In genomic region chr3:39941941-39942340, GRCh38 we compare ENCODE assay signal across 27 cellular contexts.
DNase-seq lines count a peak whose midpoint lies in the region; FAIRE-seq and TF ChIP-seq lines count a peak whose summit lies in the region.
"Had no signal": no experiment of that assay in that cellular context is flagged by ENCODE, and none has a peak within 500 bp of the region (broad histone marks: within the 10 kb centered on the region; RNA-seq: fewer than 3 reads in every experiment).

No MANE protein-coding gene starts in this region.

- dilution Hi-C loops in endothelial cell of umbilical vein (cut with MboI; ENCODE audit: extremely low pct_ligation_motif_present, low sequenced_read_pairs) = no loop called here

- intact Hi-C loops in endothelial cell of umbilical vein (cut with micrococcal nuclease) = no loop called here
- intact Hi-C loops in sigmoid colon (cut with DNase I) = no loop called here

- no peaks in the 10 kb centered on the region for H3K79me2 ChIP-seq in endothelial cell of umbilical vein (ENCODE audit: control insufficient read depth, insufficient read depth, low read length)

- no peaks in the 10 kb centered on the region for H3K9me1 ChIP-seq in endothelial cell of umbilical vein (replicated peaks; ENCODE audit: control insufficient read depth, extremely low read depth, insufficient read depth, low read length)

- H3K36me3 ChIP-seq in endothelial cell of umbilical vein (ENCODE audit: control insufficient read depth in 2 of 2, extremely low read depth in 1 of 2, insufficient read depth in 2 of 2, low read length in 2 of 2) = peaks cover 0 to 3% of the 10 kb centered on the region in 2 experiments
- H3K36me3 ChIP-seq in sigmoid colon = no peaks in the 10 kb centered on the region
- H3K36me3 ChIP-seq: adrenal gland, heart left ventricle, thyroid gland had no signal

- peak overlapping the region; percentile 27 for H2AFZ ChIP-seq in endothelial cell of umbilical vein (ENCODE audit: low read depth, low read length)

- H3K4me1 ChIP-seq in endothelial cell of umbilical vein (ENCODE audit: control insufficient read depth, extremely low read depth, insufficient read depth, low read length) (peaks cover 5% of the 10 kb centered on the region), sigmoid colon (peaks cover 0 to 17% (median 7%) of the 10 kb centered on the region in 4 donors)
- H3K4me1 ChIP-seq: foreskin keratinocyte, thyroid gland had no signal

- TF ChIP-seq POLR2A in endothelial cell of umbilical vein (IDR thresholded peaks at IDR 0.05; ENCODE audit: low read depth, low read length) = no peak
- no peak for TF ChIP-seq POLR2A in sigmoid colon (IDR thresholded peaks at IDR 0.05)

- WGBS in sigmoid colon, 2 donors = 17 to 57% methylated on average over 5 of the region's 5 CpGs

- H3K9me3 ChIP-seq in endothelial cell of umbilical vein (replicated peaks; ENCODE audit: control insufficient read depth, insufficient read depth, low read length) (no peaks in the 10 kb centered on the region), sigmoid colon (no peaks in the 10 kb centered on the region)
- H3K9me3 ChIP-seq: adrenal gland, heart left ventricle, thyroid gland had no signal

- no TSS peak for BruUV-seq in endothelial cell of umbilical vein (replicated peaks; lab: Mats Ljungman, UMichigan)

- TF ChIP-seq EP300 in sigmoid colon (IDR thresholded peaks at IDR 0.05) = no peak

- H3K27ac ChIP-seq in C4-2B = no peak overlapping the region; the same call in 1 of the 2 replicates
- no peak overlapping the region for H3K27ac ChIP-seq in endothelial cell of umbilical vein (ENCODE audit: insufficient read depth, low read depth, low read length)
- H3K27ac ChIP-seq in sigmoid colon = no peak overlapping the region
- H3K27ac ChIP-seq: adrenal gland, foreskin keratinocyte, heart left ventricle, thyroid gland had no signal

- H3K27me3 ChIP-seq in endothelial cell of umbilical vein (ENCODE audit: control insufficient read depth in 2 of 2, insufficient read depth in 2 of 2, low read length in 2 of 2) = no peaks in the 10 kb centered on the region
- H3K27me3 ChIP-seq in sigmoid colon = no peaks in the 10 kb centered on the region
- H3K27me3 ChIP-seq: adrenal gland, foreskin keratinocyte, heart left ventricle, thyroid gland had no signal

- H3K4me3 ChIP-seq in endothelial cell of umbilical vein (replicated peaks in 1 of 3; ENCODE audit: insufficient read depth in 1 of 3, low read depth in 1 of 3, low read length in 3 of 3) (no peak overlapping the region), sigmoid colon (no peak overlapping the region)
- H3K4me3 ChIP-seq: adrenal gland, heart left ventricle, lung, thyroid gland had no signal

- CTCF ChIA-PET in endothelial cell of umbilical vein (lab: Charles Lee) = no interaction called here

- H4K20me1 ChIP-seq in endothelial cell of umbilical vein (replicated peaks; ENCODE audit: control insufficient read depth, extremely low read depth, insufficient read depth, low read length) = no peaks in the 10 kb centered on the region

- H3K4me2 ChIP-seq in endothelial cell of umbilical vein (ENCODE audit: insufficient read depth, low read length) = peak overlapping the region; percentile 5

- peak; percentile 28 for DNase-seq in NCI-H510A treated with DMSO at 0.1 percent for 48 hours (lab: John Stamatoyannopoulos, UW)
- DNase-seq in endothelial cell of umbilical vein (ENCODE audit: low read depth, low spot score) = peak; percentile 89
- DNase-seq in ureter (ENCODE audit: low spot score) = no peak
- DNase-seq in sigmoid colon = no peak
- DNase-seq in activated CD4-positive, CD25-positive, alpha-beta regulatory T cell treated with anti-CD3 and anti-CD28 coated beads, Interleukin-2, amount 50 U/mL, for 72 hours = no peak
- DNase-seq: activated B cell treated with CpG ODN at 0.5 μM for 24 hours; activated CD4-positive, alpha-beta T cell treated with anti-CD3 and anti-CD28 coated beads, Interleukin-2, amount 50 U/mL, for 4 hours; activated CD8-positive, alpha-beta memory T cell treated with anti-CD3 and anti-CD28 coated beads, Interleukin-2, amount 50 U/mL, for 4 hours; activated naive CD4-positive, alpha-beta T cell treated with anti-CD3 and anti-CD28 coated beads for 36 hours; adrenal gland; DND-41; effector memory CD8-positive, alpha-beta T cell; foreskin keratinocyte; H7; heart left ventricle; kidney glomerular epithelial cell; NCI-H2107; NCI-H526 treated with DMSO at 0.1 percent for 48 hours; nephron progenitor cell; small intestine; SW 1271; T1000; thyroid gland had no signal

- peak; percentile 20 for TF ChIP-seq CTCF in C4-2B (conservative IDR thresholded peaks at IDR 0.05)
- peak; percentile 38; the same call in 1 of the 2 replicates for TF ChIP-seq CTCF in LNCAP (IDR thresholded peaks at IDR 0.05)
- no peak for TF ChIP-seq CTCF in endothelial cell of umbilical vein (IDR thresholded peaks at IDR 0.05; ENCODE audit: extremely low read depth in 1 of 2, insufficient read depth in 1 of 2, low read depth in 1 of 2, low read length in 2 of 2)
- TF ChIP-seq CTCF in sigmoid colon (IDR thresholded peaks at IDR 0.05) = no peak

- peak; percentile 12 for FAIRE-seq in endothelial cell of umbilical vein (lab: Jason Lieb, UNC)
- FAIRE-seq: GM18507, small intestine had no signal

- no peak overlapping the region for H3K9ac ChIP-seq in endothelial cell of umbilical vein (replicated peaks; ENCODE audit: extremely low read depth, insufficient read depth, low read length)

- POLR2A ChIA-PET in endothelial cell of umbilical vein (lab: Charles Lee) = no interaction called here

TF ChIP-seq in endothelial cell of umbilical vein, 7 proteins besides CTCF, POLR2A, EP300 and RAD21:
- no peak for TF ChIP-seq MYC (IDR thresholded peaks at IDR 0.05; ENCODE audit: low read depth, low read length)

Comparison
In these comparisons a context has a peak if more than half of its experiments do, and no peak if none do; other contexts are left out.
1. CTCF ChIP-seq: peak in C4-2B (single experiment) and LNCAP (single experiment); none in endothelial cell of umbilical vein (0 of 2) and sigmoid colon (0 of 4).
2. DNase-seq: peak in NCI-H510A treated with DMSO at 0.1 percent for 48 hours (single experiment) and endothelial cell of umbilical vein (single experiment); none in ureter (single experiment), sigmoid colon (single experiment) and activated CD4-positive, CD25-positive, alpha-beta regulatory T cell treated with anti-CD3 and anti-CD28 coated beads, Interleukin-2, amount 50 U/mL, for 72 hours (single experiment).